ENCODE assay signal across 8 cellular contexts in genomic region chr13:24161010-24161775, GRCh38. TPM values are rescaled to one million over a fixed set of nuclear protein-coding genes. Genes with fewer than 3 reads are reported as not detected.
DNase-seq lines count a peak whose midpoint lies in the region; ATAC-seq, FAIRE-seq and TF ChIP-seq lines count a peak whose summit lies in the region.

No MANE protein-coding gene starts in this region.

- peak; percentile 49 for ATAC-seq in HG02884 (IDR thresholded peaks at IDR 0.05; ENCODE audit: unreplicated experiment)
- peak; percentile 71 to 72 for ATAC-seq in activated T-cell treated with anti-CD3 and anti-CD28 coated beads, Interleukin-2, amount 50 U/mL, for 72 hours (replicated peaks in 1 of 2)
- ATAC-seq in pancreas, result peak; percentile 57 to 71 (median 63)

- WGBS in pancreas, 2 donors, result 0% methylated on average over 41 to 43 of the region's 43 CpGs

- H3K27ac ChIP-seq in pancreas, result peak overlapping the region; percentile 96 to 99 (median 98)

- peaks cover 9% of the 10 kb centered on the region for H3K27me3 Mint-ChIP-seq in activated T-cell treated with anti-CD3 and anti-CD28 coated beads, Interleukin-2, amount 50 U/mL, for 72 hours (ENCODE audit: low read depth)

- no peaks in the 10 kb centered on the region for H3K9me3 ChIP-seq in pancreas

- H3K4me1 ChIP-seq in pancreas, result peaks cover 19 to 29% (median 21%) of the 10 kb centered on the region in 3 donors

- no peak for TF ChIP-seq CTCF in pancreas (IDR thresholded peaks at IDR 0.05)

- H3K4me3 Mint-ChIP-seq in activated T-cell treated with anti-CD3 and anti-CD28 coated beads, Interleukin-2, amount 50 U/mL, for 72 hours, result peak overlapping the region; percentile 93 to 94

- no peaks in the 10 kb centered on the region for H3K27me3 ChIP-seq in pancreas

- H3K36me3 ChIP-seq in pancreas, result peaks cover 0 to 13% (median 0%) of the 10 kb centered on the region in 3 donors

- peak overlapping the region; percentile 84 to 100 (median 86) for H3K4me3 ChIP-seq in pancreas

- DNase-seq in DMS153 treated with DMSO at 0.1 percent for 48 hours (lab: John Stamatoyannopoulos, UW; ENCODE audit: unreplicated experiment), result peak; percentile 15
- DNase-seq in DMS153 (lab: John Stamatoyannopoulos, UW), result no peak
- DNase-seq in NCI-H748 treated with DMSO at 0.1 percent for 48 hours (lab: John Stamatoyannopoulos, UW), result peak; percentile 79
- DNase-seq in activated T-cell treated with anti-CD3 and anti-CD28 coated beads, Interleukin-2, amount 50 U/mL, for 72 hours, result peak; percentile 49 to 60
- DNase-seq in germinal center (ENCODE audit: low spot score), result peak; percentile 55
- DNase-seq in pancreas, result peak; percentile 70 to 91 (median 80)
- DNase-seq in ureter (ENCODE audit: low spot score), result peak; percentile 61

- peaks cover 7 to 11% of the 10 kb centered on the region in 2 donors for H3K36me3 Mint-ChIP-seq in activated T-cell treated with anti-CD3 and anti-CD28 coated beads, Interleukin-2, amount 50 U/mL, for 72 hours (ENCODE audit: insufficient read depth in 2 of 2)

- peaks cover 22% of the 10 kb centered on the region for H3K4me1 Mint-ChIP-seq in activated T-cell treated with anti-CD3 and anti-CD28 coated beads, Interleukin-2, amount 50 U/mL, for 72 hours (ENCODE audit: low read depth)

- H3K27ac Mint-ChIP-seq in activated T-cell treated with anti-CD3 and anti-CD28 coated beads, Interleukin-2, amount 50 U/mL, for 72 hours, result no peak overlapping the region

- no peaks in the 10 kb centered on the region for H3K9me3 Mint-ChIP-seq in activated T-cell treated with anti-CD3 and anti-CD28 coated beads, Interleukin-2, amount 50 U/mL, for 72 hours

- intact Hi-C loops in pancreas (cut with DNase I), result loop anchor here (10.0 kb wide), 2 partner anchors 54 to 86 kb away; no protein-coding TSS in a partner anchor

- no peak for FAIRE-seq in pancreas (lab: Jason Lieb, UNC)

RNA-seq across cellular contexts. Expression of gene SPATA13, which starts 0.7 kb away (rescaled TPM):
- 10 to 100 TPM; 60.8 to 68.6 TPM for total RNA-seq in activated T-cell treated with anti-CD3 and anti-CD28 coated beads, Interleukin-2, amount 50 U/mL, for 72 hours
- total RNA-seq in pancreas (10 to 100 TPM; 38.1 to 65.7 (median 53.9) TPM), ureter (19.0 TPM)
- polyA plus RNA-seq in pancreas, result 10 to 100 TPM; 46.0 to 71.2 TPM
